8 cellular contexts compared by ENCODE assay signal in genomic region chr14:62126885-62127478, GRCh38.
DNase-seq lines count a peak whose midpoint lies in the region; ATAC-seq, FAIRE-seq and TF ChIP-seq lines count a peak whose summit lies in the region.

No MANE protein-coding gene starts in this region.

- FAIRE-seq in GM19239 (lab: Jason Lieb, UNC) (peak; percentile 61), K562 (lab: Jason Lieb, UNC) (no peak), islet of Langerhans (lab: Jason Lieb, UNC) (peak; percentile 100)

- no TSS peak for BruUV-seq in K562 (replicated peaks; lab: Mats Ljungman, UMichigan)

- H3K9me3 ChIP-seq in K562 (replicated peaks; ENCODE audit: control insufficient read depth, insufficient read depth, low read depth, low read length) (no peaks in the 10 kb centered on the region), tibial artery (no peaks in the 10 kb centered on the region)

- H3K4me2 ChIP-seq in K562 (ENCODE audit: insufficient read depth, low read length): no peak overlapping the region

- in situ Hi-C loops in K562 (cut with MboI): loop anchor here (10.0 kb wide), 1 partner anchor 672 kb away; no protein-coding TSS in a partner anchor

- H4K20me1 ChIP-seq in K562 (replicated peaks; ENCODE audit: control insufficient read depth, insufficient read depth, low read length): no peaks in the 10 kb centered on the region

- peak; percentile 78 for ATAC-seq in K562

- no peak for TF ChIP-seq POLR2A in K562 (conservative IDR thresholded peaks at IDR 0.05)

- H3K36me3 ChIP-seq in K562 (ENCODE audit: control insufficient read depth, insufficient read depth, low read length) (no peaks in the 10 kb centered on the region), tibial artery (no peaks in the 10 kb centered on the region)

- peak; percentile 56 to 69 for TF ChIP-seq RAD21 in K562 (CRISPR knock-in tag; conservative IDR thresholded peaks at IDR 0.05 in 1 of 2, IDR thresholded peaks at IDR 0.05 in 1 of 2)

- no peak for TF ChIP-seq EP300 in K562 (IDR thresholded peaks at IDR 0.05; ENCODE audit: low read length)

- intact Hi-C loops in K562 (cut with micrococcal nuclease) (loop anchor here (1.0 to 5.0 kb wide), 2 partner anchors 233 to 665 kb away; no protein-coding TSS in a partner anchor), tibial artery (cut with DNase I; ENCODE audit: low total_unique reads) (loop anchor here (10.0 kb wide), 1 partner anchor 232 kb away; no protein-coding TSS in a partner anchor)

- H3K9ac ChIP-seq in K562 (ENCODE audit: insufficient read depth in 1 of 2, low read depth in 2 of 2, low read length in 2 of 2): no peak overlapping the region

- H3K4me1 ChIP-seq in K562 (replicated peaks in 1 of 2; ENCODE audit: control insufficient read depth in 2 of 2, insufficient read depth in 2 of 2, low read length in 2 of 2): no peaks in the 10 kb centered on the region
- H3K4me1 ChIP-seq in tibial artery: no peaks in the 10 kb centered on the region

- WGBS in K562 (ENCODE audit: insufficient coverage, low coverage, missing lambda C conversion rate): 0% methylated on average over 7 of the region's 7 CpGs

- no peak overlapping the region for H2AFZ ChIP-seq in K562 (ENCODE audit: low read depth, low read length)

- CTCF ChIA-PET in K562 (lab: Yijun Ruan, JAX; ENCODE audit: low intra/inter-chr PET ratio): no interaction called here

- H3K27me3 ChIP-seq in HL-60 (ENCODE audit: insufficient read depth, poor library complexity, severe bottlenecking): no peaks in the 10 kb centered on the region
- no peaks in the 10 kb centered on the region for H3K27me3 ChIP-seq in K562 (ENCODE audit: control insufficient read depth in 2 of 2, insufficient read depth in 2 of 2, low read length in 2 of 2)
- H3K27me3 ChIP-seq in tibial artery: peaks cover 0 to 7% of the 10 kb centered on the region in 2 donors

- H3K79me2 ChIP-seq in K562 (ENCODE audit: control insufficient read depth, insufficient read depth, low read length): no peaks in the 10 kb centered on the region

- POLR2A ChIA-PET in K562 (lab: Yijun Ruan, JAX): no interaction called here

- DNase-seq in DMS 273 (lab: John Stamatoyannopoulos, UW; ENCODE audit: unreplicated experiment): peak; percentile 83
- DNase-seq in GM19239 (ENCODE audit: insufficient read length, low spot score): peak; percentile 19
- peak in 1 of 2 experiments; percentile 10 for DNase-seq in HL-60 (ENCODE audit: low read depth in 1 of 2, low spot score in 1 of 2)
- DNase-seq in NCI-H69 (lab: John Stamatoyannopoulos, UW): peak; percentile 80
- peak; percentile 10 to 35 (median 23) for DNase-seq in K562 (ENCODE audit: extremely low read depth in 1 of 4, low spot score in 3 of 4)
- no peak for DNase-seq in tibial artery
- no peak for DNase-seq in stimulated activated CD4-positive, alpha-beta T cell treated with anti-CD3 and anti-CD28 coated beads, Interleukin-4, amount 100 ng/mL, for 1 hour

- H3K4me3 ChIP-seq in HL-60 (replicated peaks; ENCODE audit: insufficient read depth, low read length): no peak overlapping the region
- H3K4me3 ChIP-seq in K562: no peak overlapping the region
- H3K4me3 ChIP-seq in tibial artery: no peak overlapping the region

- no peak overlapping the region for H3K27ac ChIP-seq in HL-60 (replicated peaks)
- no peak overlapping the region for H3K27ac ChIP-seq in K562 (ENCODE audit: extremely low read depth, low read depth, low read length)
- H3K27ac ChIP-seq in tibial artery: no peak overlapping the region

- TF ChIP-seq CTCF in HL-60 (IDR thresholded peaks at IDR 0.05; ENCODE audit: insufficient read depth, low read length): peak; percentile 1
- TF ChIP-seq CTCF in K562 (IDR thresholded peaks at IDR 0.05 in 2 of 3, conservative IDR thresholded peaks at IDR 0.05 in 1 of 3; ENCODE audit: insufficient read depth in 2 of 3, low read depth in 1 of 3, low read length in 3 of 3): peak in 2 of 3 experiments; percentile 43 to 65; a peak in 4 of 6 replicates
- TF ChIP-seq CTCF in tibial artery (IDR thresholded peaks at IDR 0.05): peak; percentile 56 to 59

- H3K9me1 ChIP-seq in K562 (ENCODE audit: control insufficient read depth, insufficient read depth, low read length): no peaks in the 10 kb centered on the region

TF ChIP-seq in K562, 482 proteins besides CTCF, POLR2A, EP300 and RAD21:
- TF ChIP-seq ESRRB (CRISPR knock-in tag; IDR thresholded peaks at IDR 0.05; ENCODE audit: borderline replicate concordance) (no peak), SMC3 (conservative IDR thresholded peaks at IDR 0.05; ENCODE audit: insufficient read depth, low read depth, low read length) (0 out of 2 replicates have a peak, but pooled peaks have one; percentile 16)
TF ChIP-seq in K562: peak in this region for 1.

Comparison
In these comparisons a context has a peak if more than half of its experiments do, and no peak if none do; other contexts are left out.
1. DNase-seq: peak in DMS 273 (single experiment), GM19239 (single experiment), NCI-H69 (single experiment) and K562 (4 of 4); none in tibial artery (0 of 2) and stimulated activated CD4-positive, alpha-beta T cell treated with anti-CD3 and anti-CD28 coated beads, Interleukin-4, amount 100 ng/mL, for 1 hour (single experiment).
2. CTCF ChIP-seq: peak in every context shown above with its lines; median percentile 58 in tibial artery; 54 in K562; 1 in HL-60.